ENCODE assay signal across 17 cellular contexts in genomic region chr3:57029924-57030323, GRCh38. TPM values are rescaled to one million over a fixed set of nuclear protein-coding genes. Genes with fewer than 3 reads are reported as not detected.
DNase-seq lines count a peak whose midpoint lies in the region; ATAC-seq and TF ChIP-seq lines count a peak whose summit lies in the region.
"Had no signal": no experiment of that assay in that cellular context is flagged by ENCODE, and none has a peak within 500 bp of the region (broad histone marks: within the 10 kb centered on the region; RNA-seq: fewer than 3 reads in every experiment).

No MANE protein-coding gene starts in this region.

- no peak overlapping the region for H2BK5ac ChIP-seq in trophoblast cell (ENCODE audit: low read depth, low read length, poor library complexity)

- H3K4me3 ChIP-seq in Karpas-422 (ENCODE audit: low read length) = peak overlapping the region; percentile 44
- peak overlapping the region; percentile 54 for H3K4me3 ChIP-seq in OCI-LY7 (ENCODE audit: low read depth, low read length, poor library complexity, severe bottlenecking)
- H3K4me3 ChIP-seq in trophoblast cell (ENCODE audit: low read depth, low read length) = no peak overlapping the region
- H3K4me3 ChIP-seq: psoas muscle had no signal

- DNase-seq in COLO668 (lab: John Stamatoyannopoulos, UW; ENCODE audit: unreplicated experiment) (peak; percentile 78), Karpas-422 (peak; percentile 89), OCI-LY7 (ENCODE audit: low spot score) (peak; percentile 80), kidney tubule cell (ENCODE audit: low spot score) (peak; percentile 85), NAMALWA (ENCODE audit: low spot score) (no peak), trophoblast cell (no peak)
- DNase-seq in activated CD4-positive, alpha-beta T cell treated with anti-CD3 and anti-CD28 coated beads, Interleukin-2, amount 50 U/mL, for 48 hours = no peak
- DNase-seq: activated CD8-positive, alpha-beta T cell treated with anti-CD3 and anti-CD28 coated beads, Interleukin-2, amount 10 ng/mL, durations not matched to agents 7 days and 5 days; activated naive CD8-positive, alpha-beta T cell treated with anti-CD3 and anti-CD28 coated beads, Interleukin-2, amount 50 U/mL, for 24 hours; caudate nucleus; effector memory CD8-positive, alpha-beta T cell; EL; OCI-M1; psoas muscle had no signal

- H4K8ac ChIP-seq in trophoblast cell (ENCODE audit: low read depth, low read length) = no peak overlapping the region

- H3K79me1 ChIP-seq in trophoblast cell (ENCODE audit: low read length) = no peaks in the 10 kb centered on the region

- no peak overlapping the region for H3K14ac ChIP-seq in trophoblast cell (ENCODE audit: low read length)

- no peak overlapping the region for H2AK5ac ChIP-seq in trophoblast cell (ENCODE audit: low read length)

- H3K4me2 ChIP-seq in Karpas-422 (ENCODE audit: low read depth, low read length, poor library complexity, severe bottlenecking) = peak overlapping the region; percentile 72
- peak overlapping the region; percentile 74 for H3K4me2 ChIP-seq in OCI-LY7 (ENCODE audit: low read length)
- H3K4me2 ChIP-seq in trophoblast cell (ENCODE audit: low read length) = no peak overlapping the region

- H3K9me2 ChIP-seq in Karpas-422 (replicated peaks; ENCODE audit: insufficient read depth, low read length) (no peaks in the 10 kb centered on the region), OCI-LY7 (ENCODE audit: insufficient read depth, low read length) (no peaks in the 10 kb centered on the region)

- H3K4me1 Mint-ChIP-seq in stimulated activated memory B cell treated with anti-CD40 and anti-IgM and Interleukin-4, amounts not matched to agents 10 μg/mL and 1 μg/mL and 100 μg/mL, for 72 hours = no peaks in the 10 kb centered on the region
- H3K4me1 Mint-ChIP-seq: activated naive CD8-positive, alpha-beta T cell treated with anti-CD3 and anti-CD28 coated beads, Interleukin-2, amount 50 U/mL, for 24 hours had no signal

- intact Hi-C loops in OCI-LY7 (cut with micrococcal nuclease; ENCODE audit: unreplicated experiment) = no loop called here

- no peak for TF ChIP-seq CTCF in OCI-LY7 (conservative IDR thresholded peaks at IDR 0.05; ENCODE audit: low read length)

- CTCF ChIA-PET in OCI-LY7 (lab: Charles Lee; ENCODE audit: unreplicated experiment) = interaction anchor here (0.7 kb wide), 1 partner anchor 12 kb away, joined by 3 read pairs; no protein-coding TSS in a partner anchor

- no peak overlapping the region for H3K4me3 Mint-ChIP-seq in stimulated activated memory B cell treated with anti-CD40 and anti-IgM and Interleukin-4, amounts not matched to agents 10 μg/mL and 1 μg/mL and 100 μg/mL, for 72 hours
- H3K4me3 Mint-ChIP-seq: activated CD8-positive, alpha-beta T cell treated with anti-CD3 and anti-CD28 coated beads, Interleukin-2, amount 10 ng/mL, durations not matched to agents 7 days and 5 days; activated naive CD8-positive, alpha-beta T cell treated with anti-CD3 and anti-CD28 coated beads, Interleukin-2, amount 50 U/mL, for 24 hours; effector memory CD8-positive, alpha-beta T cell had no signal

- no peaks in the 10 kb centered on the region for H4K20me1 ChIP-seq in Karpas-422 (ENCODE audit: insufficient read depth, low read depth, low read length)
- H4K20me1 ChIP-seq in OCI-LY7 (ENCODE audit: insufficient read depth, low read length) = no peaks in the 10 kb centered on the region

- no peaks in the 10 kb centered on the region for H3K27me3 ChIP-seq in Karpas-422 (ENCODE audit: low read length)
- H3K27me3 ChIP-seq in trophoblast cell (ENCODE audit: insufficient read depth, low read length) = no peaks in the 10 kb centered on the region

- no peak overlapping the region for H3K18ac ChIP-seq in trophoblast cell (ENCODE audit: low read length)

- H4K91ac ChIP-seq in trophoblast cell (ENCODE audit: low read depth, low read length) = no peak overlapping the region

- no peak overlapping the region for H3K4ac ChIP-seq in trophoblast cell (ENCODE audit: low read depth, low read length)

- no peak for ATAC-seq in stimulated activated memory B cell treated with anti-CD40 and anti-IgM and Interleukin-4, amounts not matched to agents 10 μg/mL and 1 μg/mL and 100 μg/mL, for 72 hours
- ATAC-seq: activated CD8-positive, alpha-beta T cell treated with anti-CD3 and anti-CD28 coated beads, Interleukin-2, amount 10 ng/mL, durations not matched to agents 7 days and 5 days; activated naive CD8-positive, alpha-beta T cell treated with anti-CD3 and anti-CD28 coated beads, Interleukin-2, amount 50 U/mL, for 24 hours; effector memory CD8-positive, alpha-beta T cell; psoas muscle had no signal

- no peak overlapping the region for H4K12ac ChIP-seq in trophoblast cell (ENCODE audit: low read depth, low read length)

- no peak overlapping the region for H2BK12ac ChIP-seq in trophoblast cell (ENCODE audit: low read length)

- H3K4me1 ChIP-seq in Karpas-422 (ENCODE audit: low read length) (peaks cover 48% of the 10 kb centered on the region), OCI-LY7 (ENCODE audit: insufficient read depth, low read length, poor library complexity, severe bottlenecking) (peaks cover 49% of the 10 kb centered on the region), trophoblast cell (ENCODE audit: control insufficient read depth in 1 of 2, insufficient read depth in 2 of 2, low read length in 2 of 2) (peaks cover 0 to 1% of the 10 kb centered on the region in 2 experiments)
- H3K4me1 ChIP-seq: psoas muscle had no signal

- H2BK120ac ChIP-seq in trophoblast cell (ENCODE audit: insufficient read depth, low read length, poor library complexity) = no peak overlapping the region

- peaks cover 15% of the 10 kb centered on the region for H3K27me3 Mint-ChIP-seq in stimulated activated memory B cell treated with anti-CD40 and anti-IgM and Interleukin-4, amounts not matched to agents 10 μg/mL and 1 μg/mL and 100 μg/mL, for 72 hours
- H3K27me3 Mint-ChIP-seq: activated naive CD8-positive, alpha-beta T cell treated with anti-CD3 and anti-CD28 coated beads, Interleukin-2, amount 50 U/mL, for 24 hours had no signal

- no CpG with 5 or more reads among the region's 7 CpGs for WGBS in trophoblast cell (ENCODE audit: extremely low coverage, insufficient coverage, insufficient read length)

- no peaks in the 10 kb centered on the region for H3K36me3 Mint-ChIP-seq in stimulated activated memory B cell treated with anti-CD40 and anti-IgM and Interleukin-4, amounts not matched to agents 10 μg/mL and 1 μg/mL and 100 μg/mL, for 72 hours

- H3K27ac Mint-ChIP-seq in stimulated activated memory B cell treated with anti-CD40 and anti-IgM and Interleukin-4, amounts not matched to agents 10 μg/mL and 1 μg/mL and 100 μg/mL, for 72 hours = no peak overlapping the region
- H3K27ac Mint-ChIP-seq: activated CD8-positive, alpha-beta T cell treated with anti-CD3 and anti-CD28 coated beads, Interleukin-2, amount 10 ng/mL, durations not matched to agents 7 days and 5 days; activated naive CD8-positive, alpha-beta T cell treated with anti-CD3 and anti-CD28 coated beads, Interleukin-2, amount 50 U/mL, for 24 hours; effector memory CD8-positive, alpha-beta T cell had no signal

- no peak overlapping the region for H3K23ac ChIP-seq in trophoblast cell (ENCODE audit: low read length)

- H3K79me2 ChIP-seq in Karpas-422 (ENCODE audit: low read length) (no peaks in the 10 kb centered on the region), OCI-LY7 (ENCODE audit: insufficient read depth, low read depth, low read length) (no peaks in the 10 kb centered on the region), trophoblast cell (ENCODE audit: control insufficient read depth, insufficient read depth, low read length, poor library complexity) (no peaks in the 10 kb centered on the region)

- POLR2A ChIA-PET in OCI-LY7 (lab: Charles Lee) = interaction anchor here (0.5 to 1.4 kb wide), 4 partner anchors 11 to 39 kb away, joined by 3 to 8 read pairs (median 4); no protein-coding TSS in a partner anchor

- peak overlapping the region; percentile 56 for H3K9ac ChIP-seq in Karpas-422 (ENCODE audit: low read length)
- H3K9ac ChIP-seq in trophoblast cell (ENCODE audit: low read length) = no peak overlapping the region

- BruUV-seq in OCI-LY7 (replicated peaks; lab: Mats Ljungman, UMichigan) = no TSS peak

- H2AFZ ChIP-seq in Karpas-422 (ENCODE audit: low read length) = peak overlapping the region; percentile 0; the same call in 1 of the 2 replicates
- peak overlapping the region; percentile 21; the same call in 1 of the 2 replicates for H2AFZ ChIP-seq in OCI-LY7 (ENCODE audit: low read length)
- no peak overlapping the region for H2AFZ ChIP-seq in trophoblast cell (ENCODE audit: insufficient read depth, low read length, poor library complexity)

- no peaks in the 10 kb centered on the region for H3K9me3 Mint-ChIP-seq in stimulated activated memory B cell treated with anti-CD40 and anti-IgM and Interleukin-4, amounts not matched to agents 10 μg/mL and 1 μg/mL and 100 μg/mL, for 72 hours
- H3K9me3 Mint-ChIP-seq: activated naive CD8-positive, alpha-beta T cell treated with anti-CD3 and anti-CD28 coated beads, Interleukin-2, amount 50 U/mL, for 24 hours; effector memory CD8-positive, alpha-beta T cell had no signal

- H3K27ac ChIP-seq in Karpas-422 (ENCODE audit: low read length) (peak overlapping the region; percentile 85), OCI-LY7 (ENCODE audit: low read depth, low read length, poor library complexity, severe bottlenecking) (peak overlapping the region; percentile 76), trophoblast cell (ENCODE audit: low read depth, low read length) (no peak overlapping the region)
- H3K27ac ChIP-seq: psoas muscle had no signal

- H3K36me3 ChIP-seq in Karpas-422 (ENCODE audit: insufficient read depth, low read length) (no peaks in the 10 kb centered on the region), OCI-LY7 (ENCODE audit: insufficient read depth, low read length) (peaks cover 28% of the 10 kb centered on the region), trophoblast cell (ENCODE audit: control insufficient read depth in 1 of 2, insufficient read depth in 2 of 2, low read length in 2 of 2) (no peaks in the 10 kb centered on the region)

- H3K9me3 ChIP-seq in Karpas-422 (ENCODE audit: low read length) = no peaks in the 10 kb centered on the region
- H3K9me3 ChIP-seq in OCI-LY7 (ENCODE audit: low read length) = no peaks in the 10 kb centered on the region
- H3K9me3 ChIP-seq in trophoblast cell (ENCODE audit: insufficient read depth, low read depth, low read length) = no peaks in the 10 kb centered on the region
- H3K9me3 ChIP-seq: psoas muscle had no signal

RNA-seq across cellular contexts. Expression of gene SPATA12, which starts 30.5 kb away (rescaled TPM):
- 3.2 and 3.9 TPM in 2 replicates for total RNA-seq in Karpas-422 (2014; rRNA removed; shearing (Covaris generic); ENCODE audit: low replicate concordance)
- total RNA-seq in OCI-LY7 (2014; rRNA removed; shearing (Covaris generic)) = not detected in 2 replicates
- total RNA-seq in OCI-LY7 (2022) = 0.13 and 0.20 TPM in 2 replicates
- 0.05 and 0.07 TPM in 2 replicates for polyA plus RNA-seq in trophoblast cell (2013)
- total RNA-seq: activated CD8-positive, alpha-beta T cell treated with anti-CD3 and anti-CD28 coated beads, Interleukin-2, amount 10 ng/mL, durations not matched to agents 7 days and 5 days; liver; psoas muscle had no signal
- polyA plus RNA-seq: BJ, liver had no signal

Comparison
In these comparisons a context has a peak if more than half of its experiments do, and no peak if none do; other contexts are left out.
1. DNase-seq: peak in COLO668 (single experiment), Karpas-422 (single experiment), OCI-LY7 (single experiment) and kidney tubule cell (single experiment); none in NAMALWA (single experiment), trophoblast cell (0 of 2) and activated CD4-positive, alpha-beta T cell treated with anti-CD3 and anti-CD28 coated beads, Interleukin-2, amount 50 U/mL, for 48 hours (0 of 2).